In the genomic region with DNA sequence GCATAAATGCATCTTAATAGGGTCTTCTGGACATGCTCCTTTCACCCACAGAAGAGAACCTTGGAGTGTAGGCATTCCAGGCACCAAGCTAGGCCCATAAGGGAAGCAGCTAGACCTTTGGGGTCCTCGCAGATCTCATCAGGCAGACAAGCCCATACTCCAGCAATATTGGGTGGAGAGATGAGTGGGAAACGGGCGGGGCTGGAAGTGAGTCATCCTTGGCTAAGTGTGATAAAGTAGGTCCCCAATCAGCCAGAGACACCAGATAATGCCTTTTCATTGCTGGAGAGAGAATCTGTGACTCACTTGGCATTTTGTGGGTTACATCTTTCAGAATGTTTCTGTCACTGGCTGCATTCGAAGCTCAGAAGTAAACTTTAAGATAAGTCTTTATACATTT, we compare ENCODE assay signal across 13 cellular contexts.
DNase-seq lines count a peak whose midpoint lies in the region; ATAC-seq, FAIRE-seq and TF ChIP-seq lines count a peak whose summit lies in the region.
"Had no signal": no experiment of that assay in that cellular context is flagged by ENCODE, and none has a peak within 500 bp of the region (broad histone marks: within the 10 kb centered on the region; RNA-seq: fewer than 3 reads in every experiment).

No MANE protein-coding gene starts in this region.

- H3K36me3 ChIP-seq in heart left ventricle = no peaks in the 10 kb centered on the region
- H3K36me3 ChIP-seq: BLaER1 treated with 17β-estradiol and CSF1 and Interleukin-3, amounts not matched to agents 10 nM and 100 nM; neutrophil; tibial artery had no signal

- TF ChIP-seq CTCF in heart left ventricle (IDR thresholded peaks at IDR 0.05) (no peak), fibroblast of the aortic adventitia (IDR thresholded peaks at IDR 0.05; ENCODE audit: insufficient read depth, low read length) (no peak)

- no peak overlapping the region for H3K4me3 ChIP-seq in heart left ventricle
- no peak overlapping the region for H3K4me3 ChIP-seq in fibroblast of the aortic adventitia (ENCODE audit: low read depth, low read length)
- H3K4me3 ChIP-seq: BLaER1 treated with 17β-estradiol and CSF1 and Interleukin-3, amounts not matched to agents 10 nM and 100 nM; tibial artery had no signal

- H3K4me1 ChIP-seq in heart left ventricle = no peaks in the 10 kb centered on the region
- H3K4me1 ChIP-seq: tibial artery had no signal

- no peak for FAIRE-seq in urothelium cell line (lab: Jason Lieb, UNC)

- no peaks in the 10 kb centered on the region for H3K9me3 ChIP-seq in heart left ventricle
- H3K9me3 ChIP-seq: BLaER1 treated with 17β-estradiol and CSF1 and Interleukin-3, amounts not matched to agents 10 nM and 100 nM; neutrophil; tibial artery had no signal

- no peak for TF ChIP-seq POLR2A in heart left ventricle (IDR thresholded peaks at IDR 0.05)

- H3K4me3 Mint-ChIP-seq in effector memory CD8-positive, alpha-beta T cell = no peak overlapping the region
- H3K4me3 Mint-ChIP-seq: activated naive CD8-positive, alpha-beta T cell had no signal

- no peak overlapping the region for H3K27ac Mint-ChIP-seq in effector memory CD8-positive, alpha-beta T cell
- H3K27ac Mint-ChIP-seq: activated naive CD8-positive, alpha-beta T cell had no signal

- peaks cover 0 to 45% (median 0%) of the 10 kb centered on the region in 9 donors for H3K27me3 ChIP-seq in heart left ventricle
- H3K27me3 ChIP-seq: neutrophil, tibial artery had no signal

- DNase-seq in left cardiac atrium (peak; percentile 25), heart left ventricle (no peak), fibroblast of the aortic adventitia (ENCODE audit: low read depth) (peak; percentile 57), urothelium cell line (ENCODE audit: low spot score) (peak; percentile 17), glomerular visceral epithelial cell (ENCODE audit: extremely low spot score) (no peak), NCI-H2227 treated with DMSO at 0.1 percent for 48 hours (lab: John Stamatoyannopoulos, UW) (no peak)
- peak; percentile 58 to 69 for DNase-seq in activated CD4-positive, alpha-beta T cell treated with anti-CD3 and anti-CD28 coated beads, Interleukin-2, amount 50 U/mL, for 48 hours
- DNase-seq in effector memory CD8-positive, alpha-beta T cell = no peak
- DNase-seq: NCI-H82 had no signal

- no peaks in the 10 kb centered on the region for H3K36me3 Mint-ChIP-seq in effector memory CD8-positive, alpha-beta T cell (ENCODE audit: insufficient read depth)
- H3K36me3 Mint-ChIP-seq: activated naive CD8-positive, alpha-beta T cell had no signal

- WGBS in heart left ventricle, 4 donors = 52 to 64% (median 58%) methylated on average over 4 of the region's 4 CpGs

- H3K27me3 Mint-ChIP-seq in effector memory CD8-positive, alpha-beta T cell = no peaks in the 10 kb centered on the region
- H3K27me3 Mint-ChIP-seq: activated naive CD8-positive, alpha-beta T cell had no signal

- no peaks in the 10 kb centered on the region for H3K9me3 Mint-ChIP-seq in effector memory CD8-positive, alpha-beta T cell

- no peaks in the 10 kb centered on the region for H3K4me1 Mint-ChIP-seq in effector memory CD8-positive, alpha-beta T cell (ENCODE audit: low read depth in 2 of 2)

- intact Hi-C loops in left cardiac atrium (cut with DNase I) = no loop called here
- intact Hi-C loops in heart left ventricle (cut with DNase I) = loop anchor here in 1 of 10 donors (10.0 kb wide), 1 partner anchor 777 kb away; no protein-coding TSS in a partner anchor

- H3K27ac ChIP-seq in heart left ventricle = no peak overlapping the region
- H3K27ac ChIP-seq: BLaER1 treated with 17β-estradiol and CSF1 and Interleukin-3, amounts not matched to agents 10 nM and 100 nM; neutrophil; tibial artery had no signal

- ATAC-seq in left cardiac atrium = no peak
- ATAC-seq in heart left ventricle = no peak
- no peak for ATAC-seq in effector memory CD8-positive, alpha-beta T cell (replicated peaks)

Comparison
In these comparisons a context has a peak if more than half of its experiments do, and no peak if none do; other contexts are left out.
1. DNase-seq: peak in left cardiac atrium (single experiment), activated CD4-positive, alpha-beta T cell treated with anti-CD3 and anti-CD28 coated beads, Interleukin-2, amount 50 U/mL, for 48 hours (2 of 2), fibroblast of the aortic adventitia (single experiment) and urothelium cell line (single experiment); none in heart left ventricle (0 of 5), glomerular visceral epithelial cell (single experiment), NCI-H2227 treated with DMSO at 0.1 percent for 48 hours (single experiment) and effector memory CD8-positive, alpha-beta T cell (0 of 3).